8 cellular contexts compared by ENCODE assay signal in the genomic region with DNA sequence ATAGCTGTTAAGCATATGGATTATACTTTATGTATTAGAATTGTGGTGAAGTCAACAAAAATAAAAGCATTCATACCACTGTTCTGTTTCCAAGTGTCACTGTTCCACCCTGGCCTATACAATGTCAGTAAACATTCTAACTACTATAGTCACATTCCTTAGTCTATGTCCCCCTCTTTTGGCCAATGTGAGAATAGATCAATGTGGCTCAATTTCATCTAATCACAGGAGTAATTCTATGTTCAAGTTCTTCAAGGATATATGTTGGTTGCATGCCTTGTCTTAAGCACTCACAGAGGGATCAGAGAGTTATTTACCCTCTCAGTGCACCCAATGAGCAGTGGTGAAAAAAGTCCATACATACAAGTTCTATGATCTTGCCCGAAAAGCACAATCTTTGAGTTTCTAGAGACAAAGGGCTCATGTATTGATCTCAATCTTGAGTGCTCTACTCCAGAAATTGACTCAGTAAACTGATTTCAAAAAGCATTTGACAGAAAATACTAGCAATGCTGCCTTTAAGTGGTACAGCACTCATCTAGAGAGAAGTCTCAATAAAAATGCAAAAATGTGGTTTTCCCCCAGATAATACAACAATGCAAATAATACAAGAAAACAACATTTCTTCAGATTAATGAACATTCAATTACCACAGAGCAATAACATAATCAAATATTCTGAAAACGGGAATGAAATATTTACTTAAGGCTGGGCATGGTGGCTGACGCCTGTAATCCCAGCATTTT. TPM values are rescaled to one million over a fixed set of nuclear protein-coding genes. Genes with fewer than 3 reads are reported as not detected.
DNase-seq lines count a peak whose midpoint lies in the region; ATAC-seq, FAIRE-seq and TF ChIP-seq lines count a peak whose summit lies in the region.

No MANE protein-coding gene starts in this region.

- DNase-seq in Caki2 (ENCODE audit: low read depth) (peak; percentile 16), OCI-M1 (lab: John Stamatoyannopoulos, UW) (peak; percentile 86), neural progenitor cell (ENCODE audit: low spot score) (peak; percentile 50), epidermal melanocyte (ENCODE audit: insufficient read length, low spot score) (no peak)
- no peak for DNase-seq in activated CD4-positive, alpha-beta memory T cell treated with anti-CD3 and anti-CD28 coated beads for 36 hours

- H3K27me3 ChIP-seq in neural progenitor cell = no peaks in the 10 kb centered on the region

- H3K36me3 Mint-ChIP-seq in neural progenitor cell = peaks cover 8% of the 10 kb centered on the region
- H3K36me3 Mint-ChIP-seq in activated CD4-positive, alpha-beta memory T cell treated with anti-CD3 and anti-CD28 coated beads for 36 hours = no peaks in the 10 kb centered on the region

- H2AFZ ChIP-seq in neural progenitor cell (replicated peaks) = no peak overlapping the region

- H3F3A ChIP-seq in neural progenitor cell (ENCODE audit: low read depth) = no peaks in the 10 kb centered on the region

- H3K4me1 ChIP-seq in neural progenitor cell = no peaks in the 10 kb centered on the region

- TF ChIP-seq CTCF in neural progenitor cell (IDR thresholded peaks at IDR 0.05) = peak; percentile 69

- H3K9ac ChIP-seq in neural progenitor cell = no peak overlapping the region

- POLR2A ChIA-PET in activated CD4-positive, alpha-beta memory T cell treated with anti-CD3 and anti-CD28 coated beads for 36 hours (lab: Charles Lee) = no interaction called here

- peak; percentile 56 for ATAC-seq in GM18873 (IDR thresholded peaks at IDR 0.05; ENCODE audit: low FRiP score, unreplicated experiment)
- peak; percentile 61 for ATAC-seq in HG03139 (IDR thresholded peaks at IDR 0.05; ENCODE audit: unreplicated experiment)

- no peaks in the 10 kb centered on the region for H3K79me2 ChIP-seq in neural progenitor cell (ENCODE audit: low read depth)

- CTCF ChIA-PET in activated CD4-positive, alpha-beta memory T cell treated with anti-CD3 and anti-CD28 coated beads for 36 hours (lab: Charles Lee) = interaction anchor here (0.6 to 1.8 kb wide), 8 partner anchors 29 to 807 kb away, joined by 3 to 12 read pairs (median 4); no protein-coding TSS in a partner anchor

- no peaks in the 10 kb centered on the region for H3K36me3 ChIP-seq in neural progenitor cell

- no peaks in the 10 kb centered on the region for H3K9me3 ChIP-seq in neural progenitor cell (ENCODE audit: low read depth)

- in situ Hi-C loops in Caki2 (cut with HindIII; ENCODE audit: low pct_unique_long_range_greater_than_20kb, low sequenced_read_pairs) = no loop called here

- no peak overlapping the region for H3K4me2 ChIP-seq in neural progenitor cell

- H3K27ac Mint-ChIP-seq in neural progenitor cell = no peak overlapping the region
- no peak overlapping the region for H3K27ac Mint-ChIP-seq in activated CD4-positive, alpha-beta memory T cell treated with anti-CD3 and anti-CD28 coated beads for 36 hours

- H3K4me3 Mint-ChIP-seq in neural progenitor cell = no peak overlapping the region
- no peak overlapping the region for H3K4me3 Mint-ChIP-seq in activated CD4-positive, alpha-beta memory T cell treated with anti-CD3 and anti-CD28 coated beads for 36 hours

- peaks cover 3% of the 10 kb centered on the region for H3K4me1 Mint-ChIP-seq in neural progenitor cell
- H3K4me1 Mint-ChIP-seq in activated CD4-positive, alpha-beta memory T cell treated with anti-CD3 and anti-CD28 coated beads for 36 hours (ENCODE audit: low read depth) = peaks cover 2% of the 10 kb centered on the region

- H3K27ac ChIP-seq in neural progenitor cell = no peak overlapping the region

- H4K20me1 ChIP-seq in neural progenitor cell (ENCODE audit: low read depth) = no peaks in the 10 kb centered on the region

- FAIRE-seq in endometrium (lab: Jason Lieb, UNC) = peak; percentile 18

- intact Hi-C loops in activated CD4-positive, alpha-beta memory T cell treated with anti-CD3 and anti-CD28 coated beads for 36 hours (cut with micrococcal nuclease) = loop anchor here (1.0 to 10.0 kb wide), 3 partner anchors 521 to 806 kb away; no protein-coding TSS in a partner anchor

- H3K27me3 Mint-ChIP-seq in neural progenitor cell (ENCODE audit: insufficient read depth, low read depth) = no peaks in the 10 kb centered on the region
- H3K27me3 Mint-ChIP-seq in activated CD4-positive, alpha-beta memory T cell treated with anti-CD3 and anti-CD28 coated beads for 36 hours = no peaks in the 10 kb centered on the region

- H3K9me3 Mint-ChIP-seq in neural progenitor cell = no peaks in the 10 kb centered on the region
- H3K9me3 Mint-ChIP-seq in activated CD4-positive, alpha-beta memory T cell treated with anti-CD3 and anti-CD28 coated beads for 36 hours = no peaks in the 10 kb centered on the region

- H3K4me3 ChIP-seq in neural progenitor cell = no peak overlapping the region

RNA-seq across cellular contexts. Expression of a gene that starts 16.5 kb away (rescaled TPM):
- 1.1 TPM in 1 of 2 replicates, not detected in the other for total RNA-seq in Caki2 (2014; rRNA removed; shearing (Covaris generic); ENCODE audit: low replicate concordance)
- total RNA-seq in neural progenitor cell (ENCODE audit: low replicate concordance) = not detected in 2 replicates
- not detected for total RNA-seq in activated CD4-positive, alpha-beta memory T cell treated with anti-CD3 and anti-CD28 coated beads for 36 hours

Comparison
In these comparisons a context has a peak if more than half of its experiments do, and no peak if none do; other contexts are left out.
1. DNase-seq: peak in Caki2 (single experiment), OCI-M1 (single experiment) and neural progenitor cell (single experiment); none in epidermal melanocyte (single experiment) and activated CD4-positive, alpha-beta memory T cell treated with anti-CD3 and anti-CD28 coated beads for 36 hours (single experiment).